11 cellular contexts compared by ENCODE assay signal in genomic region chr7:85931919-85932318, GRCh38.
"Had no signal": no experiment of that assay in that cellular context is flagged by ENCODE, and none has a peak within 500 bp of the region (broad histone marks: within the 10 kb centered on the region; RNA-seq: fewer than 3 reads in every experiment).

No MANE protein-coding gene starts in this region.

- DNase-seq: GM23248, GOT3, H7, H9, HCEC 1CT, HFFc6 had no signal

- H2AFZ ChIP-seq: GM23248, GM23338 had no signal

- H3K4me2 ChIP-seq: GM23338 had no signal

- H3K27ac Mint-ChIP-seq: GM23338, H9, HFFc6 had no signal

- FAIRE-seq: H1, H54 had no signal

- H3K27ac ChIP-seq: GM23248 had no signal

- H3K36me3 ChIP-seq: HAP-1 had no signal

- H3K4me3 ChIP-seq: GM23248, GM23338, HAP-1 had no signal

- ATAC-seq: GM23338, HCT116 had no signal

- H3K4me3 Mint-ChIP-seq: GM23338, H9, HFFc6 had no signal

- H3K9ac ChIP-seq: GM23248 had no signal

- H3K4me1 ChIP-seq: HAP-1 had no signal

- H3K9me3 ChIP-seq: HAP-1 had no signal
